ENCODE assay signal across 24 cellular contexts in genomic region chr1:200368556-200368955, GRCh38. TPM values are rescaled to one million over a fixed set of nuclear protein-coding genes. Genes with fewer than 3 reads are reported as not detected.
A peak's percentile ranks its signal among the peaks of the same experiment; 100 is the strongest.
DNase-seq lines count a peak whose midpoint lies in the region; ATAC-seq and TF ChIP-seq lines count a peak whose summit lies in the region.
"Had no signal": no experiment of that assay in that cellular context is flagged by ENCODE, and none has a peak within 500 bp of the region (broad histone marks: within the 10 kb centered on the region; RNA-seq: fewer than 3 reads in every experiment).

No MANE protein-coding gene starts in this region.

- CTCF ChIA-PET in SK-N-SH (lab: Yijun Ruan, JAX), result interaction anchor here (1.3 to 2.1 kb wide), 2 partner anchors 120 to 142 kb away, joined by 4 to 5 read pairs; no protein-coding TSS in a partner anchor

- no peak for TF ChIP-seq EP300 in SK-N-SH (IDR thresholded peaks at IDR 0.05; ENCODE audit: borderline replicate concordance in 1 of 2, low read depth in 1 of 2, low read length in 1 of 2)

- H3K27ac ChIP-seq in SK-N-SH (ENCODE audit: low read depth in 2 of 2, low read length in 1 of 2) (peak overlapping the region; percentile 50 to 83; a peak in 3 of 4 replicates), layer of hippocampus (ENCODE audit: low read depth, low read length) (peak overlapping the region; percentile 43), spleen (peak overlapping the region in 5 of 8 donors; percentile 2 to 80 (median 52)), psoas muscle (no peak overlapping the region), GM23338 (ENCODE audit: low read depth) (no peak overlapping the region)
- H3K27ac ChIP-seq: 22Rv1 had no signal

- H3K27me3 ChIP-seq in SK-N-SH (ENCODE audit: insufficient read depth), result no peaks in the 10 kb centered on the region
- H3K27me3 ChIP-seq in layer of hippocampus (ENCODE audit: control insufficient read depth, insufficient read depth, low read length), result no peaks in the 10 kb centered on the region
- H3K27me3 ChIP-seq in spleen (replicated peaks in 1 of 7), result no peaks in the 10 kb centered on the region
- no peaks in the 10 kb centered on the region for H3K27me3 ChIP-seq in psoas muscle (ENCODE audit: insufficient read depth in 3 of 3, low read length in 2 of 3)
- H3K27me3 ChIP-seq in GM23338 (ENCODE audit: insufficient read depth), result no peaks in the 10 kb centered on the region
- H3K27me3 ChIP-seq: body of pancreas, heart right ventricle had no signal

- TF ChIP-seq CTCF in SK-N-SH (IDR thresholded peaks at IDR 0.05), result no peak
- no peak for TF ChIP-seq CTCF in spleen (IDR thresholded peaks at IDR 0.05 in 8 of 11, conservative IDR thresholded peaks at IDR 0.05 in 3 of 11)
- no peak for TF ChIP-seq CTCF in psoas muscle (IDR thresholded peaks at IDR 0.05)
- no peak for TF ChIP-seq CTCF in GM23338 (conservative IDR thresholded peaks at IDR 0.05; ENCODE audit: low read depth in 2 of 2)

- no peak overlapping the region for H2AFZ ChIP-seq in SK-N-SH (ENCODE audit: low read depth)
- H2AFZ ChIP-seq in GM23338, result no peak overlapping the region

- H3K79me2 ChIP-seq in SK-N-SH (ENCODE audit: insufficient read depth) (no peaks in the 10 kb centered on the region), GM23338 (replicated peaks; ENCODE audit: insufficient read depth) (no peaks in the 10 kb centered on the region)

- H4K20me1 ChIP-seq in SK-N-SH (ENCODE audit: insufficient read depth), result no peaks in the 10 kb centered on the region
- H4K20me1 ChIP-seq in GM23338 (replicated peaks; ENCODE audit: insufficient read depth), result no peaks in the 10 kb centered on the region

- no peaks in the 10 kb centered on the region for H3K9me2 ChIP-seq in SK-N-SH
- H3K9me2 ChIP-seq in GM23338 (ENCODE audit: insufficient read depth), result no peaks in the 10 kb centered on the region

- no peaks in the 10 kb centered on the region for H3K9me3 ChIP-seq in SK-N-SH
- no peaks in the 10 kb centered on the region for H3K9me3 ChIP-seq in spleen
- H3K9me3 ChIP-seq in psoas muscle, result no peaks in the 10 kb centered on the region
- H3K9me3 ChIP-seq: body of pancreas, heart right ventricle had no signal

- peaks cover 8% of the 10 kb centered on the region for H3K27me3 Mint-ChIP-seq in GM23338 (ENCODE audit: insufficient read depth, low read depth, poor library complexity)
- H3K27me3 Mint-ChIP-seq: activated naive CD8-positive, alpha-beta T cell treated with anti-CD3 and anti-CD28 coated beads, Interleukin-2, amount 50 U/mL, for 24 hours; CD8-positive, alpha-beta memory T cell; naive B cell; stimulated activated naive CD8-positive, alpha-beta T cell treated with anti-CD3 and anti-CD28 coated beads, Interleukin-15, amount 100 ng/mL, for 72 hours had no signal

- H3K4me1 ChIP-seq in SK-N-SH (ENCODE audit: control insufficient read depth in 1 of 2, insufficient read depth in 2 of 2, low read depth in 1 of 2, low read length in 1 of 2) (peaks cover 2 to 46% of the 10 kb centered on the region in 2 experiments), spleen (peaks cover 0 to 37% (median 4%) of the 10 kb centered on the region in 6 donors), psoas muscle (peaks cover 3% of the 10 kb centered on the region), GM23338 (ENCODE audit: insufficient read depth) (peaks cover 78% of the 10 kb centered on the region)

- H3K27ac Mint-ChIP-seq in GM23338, result no peak overlapping the region
- H3K27ac Mint-ChIP-seq: activated CD4-positive, alpha-beta memory T cell treated with anti-CD3 and anti-CD28 coated beads, Interleukin-2, amount 10 ng/mL, durations not matched to agents 7 days and 5 days; activated naive CD8-positive, alpha-beta T cell treated with anti-CD3 and anti-CD28 coated beads, Interleukin-2, amount 50 U/mL, for 24 hours; CD8-positive, alpha-beta memory T cell; memory B cell; naive B cell; stimulated activated naive CD8-positive, alpha-beta T cell treated with anti-CD3 and anti-CD28 coated beads, Interleukin-15, amount 100 ng/mL, for 72 hours had no signal

- peak; percentile 28 for DNase-seq in DMS53 (lab: John Stamatoyannopoulos, UW)
- no peak for DNase-seq in DMS53 treated with DMSO at 0.1 percent for 48 hours (lab: John Stamatoyannopoulos, UW; ENCODE audit: unreplicated experiment)
- no peak for DNase-seq in SK-N-SH
- DNase-seq in spleen, result no peak
- DNase-seq in NCI-H1694 (lab: John Stamatoyannopoulos, UW), result no peak
- no peak for DNase-seq in psoas muscle
- no peak for DNase-seq in GM23338 (ENCODE audit: low spot score)
- DNase-seq: activated CD4-positive, alpha-beta memory T cell treated with anti-CD3 and anti-CD28 coated beads, Interleukin-2, amount 10 ng/mL, durations not matched to agents 7 days and 5 days; activated CD4-positive, CD25-positive, alpha-beta regulatory T cell treated with anti-CD3 and anti-CD28 coated beads, Interleukin-2, amount 50 U/mL, for 72 hours; activated naive CD8-positive, alpha-beta T cell treated with anti-CD3 and anti-CD28 coated beads, Interleukin-2, amount 50 U/mL, for 24 hours; CD8-positive, alpha-beta memory T cell; effector memory CD4-positive, alpha-beta T cell; heart right ventricle; left cardiac atrium; naive B cell; NCI-H187; NCI-H69; retina; RPMI8226; stimulated activated naive CD8-positive, alpha-beta T cell treated with anti-CD3 and anti-CD28 coated beads, Interleukin-15, amount 100 ng/mL, for 72 hours had no signal

- H3K36me3 ChIP-seq in SK-N-SH (replicated peaks in 1 of 2; ENCODE audit: control insufficient read depth in 1 of 2, insufficient read depth in 2 of 2, low read length in 1 of 2) (no peaks in the 10 kb centered on the region), spleen (peaks cover 0 to 11% (median 0%) of the 10 kb centered on the region in 6 donors), psoas muscle (ENCODE audit: insufficient read depth in 1 of 2, low read depth in 1 of 2) (no peaks in the 10 kb centered on the region), GM23338 (ENCODE audit: insufficient read depth) (no peaks in the 10 kb centered on the region)
- H3K36me3 ChIP-seq: heart right ventricle had no signal

- peaks cover 74% of the 10 kb centered on the region for H3K4me1 Mint-ChIP-seq in GM23338
- H3K4me1 Mint-ChIP-seq: activated CD4-positive, alpha-beta memory T cell treated with anti-CD3 and anti-CD28 coated beads, Interleukin-2, amount 10 ng/mL, durations not matched to agents 7 days and 5 days; CD8-positive, alpha-beta memory T cell; stimulated activated naive CD8-positive, alpha-beta T cell treated with anti-CD3 and anti-CD28 coated beads, Interleukin-15, amount 100 ng/mL, for 72 hours had no signal

- H3K36me3 Mint-ChIP-seq in GM23338 (ENCODE audit: low read depth), result peaks cover 41% of the 10 kb centered on the region

- H3K4me2 ChIP-seq in SK-N-SH, result peak overlapping the region; percentile 58; the same call in 1 of the 2 replicates
- no peak overlapping the region for H3K4me2 ChIP-seq in GM23338

- TF ChIP-seq RAD21 in SK-N-SH (IDR thresholded peaks at IDR 0.05; ENCODE audit: low read length), result no peak

- H3K4me3 ChIP-seq in SK-N-SH (ENCODE audit: low read depth in 2 of 2, low read length in 1 of 2), result no peak overlapping the region
- H3K4me3 ChIP-seq in spleen, result no peak overlapping the region
- no peak overlapping the region for H3K4me3 ChIP-seq in psoas muscle
- H3K4me3 ChIP-seq in GM23338, result no peak overlapping the region
- H3K4me3 ChIP-seq: body of pancreas, heart right ventricle had no signal

- intact Hi-C loops in spleen (cut with DNase I; ENCODE audit: low total_unique reads), result no loop called here
- intact Hi-C loops in psoas muscle (cut with DNase I), result no loop called here

- 88% methylated on average over 6 of the region's 6 CpGs for WGBS in SK-N-SH (ENCODE audit: low lambda C conversion rate)
- 58 to 88% (median 75%) methylated on average over 6 of the region's 6 CpGs for WGBS in spleen, 5 donors
- 89 to 94% (median 93%) methylated on average over 6 of the region's 6 CpGs for WGBS in psoas muscle, 3 donors

- H3K4me3 Mint-ChIP-seq in GM23338, result no peak overlapping the region
- H3K4me3 Mint-ChIP-seq: activated CD4-positive, alpha-beta memory T cell treated with anti-CD3 and anti-CD28 coated beads, Interleukin-2, amount 10 ng/mL, durations not matched to agents 7 days and 5 days; activated naive CD8-positive, alpha-beta T cell treated with anti-CD3 and anti-CD28 coated beads, Interleukin-2, amount 50 U/mL, for 24 hours; CD8-positive, alpha-beta memory T cell; memory B cell; naive B cell; stimulated activated naive CD8-positive, alpha-beta T cell treated with anti-CD3 and anti-CD28 coated beads, Interleukin-15, amount 100 ng/mL, for 72 hours had no signal

- ATAC-seq in psoas muscle (no peak), GM23338 (no peak)
- ATAC-seq: activated naive CD8-positive, alpha-beta T cell treated with anti-CD3 and anti-CD28 coated beads, Interleukin-2, amount 50 U/mL, for 24 hours; body of pancreas; stimulated activated naive CD8-positive, alpha-beta T cell treated with anti-CD3 and anti-CD28 coated beads, Interleukin-15, amount 100 ng/mL, for 72 hours had no signal

- peaks cover 22% of the 10 kb centered on the region for H3F3A ChIP-seq in SK-N-SH (replicated peaks; ENCODE audit: insufficient read depth)
- peaks cover 3% of the 10 kb centered on the region; the same call in 1 of the 2 replicates for H3F3A ChIP-seq in GM23338 (replicated peaks; ENCODE audit: low read depth)

- TF ChIP-seq POLR2A in spleen (IDR thresholded peaks at IDR 0.05), result no peak

- H3K9me3 Mint-ChIP-seq in GM23338, result no peaks in the 10 kb centered on the region
- H3K9me3 Mint-ChIP-seq: activated CD4-positive, alpha-beta memory T cell treated with anti-CD3 and anti-CD28 coated beads, Interleukin-2, amount 10 ng/mL, durations not matched to agents 7 days and 5 days; activated naive CD8-positive, alpha-beta T cell treated with anti-CD3 and anti-CD28 coated beads, Interleukin-2, amount 50 U/mL, for 24 hours; CD8-positive, alpha-beta memory T cell; memory B cell; naive B cell; stimulated activated naive CD8-positive, alpha-beta T cell treated with anti-CD3 and anti-CD28 coated beads, Interleukin-15, amount 100 ng/mL, for 72 hours had no signal

- H3K9ac ChIP-seq in SK-N-SH, result peak overlapping the region; percentile 46; the same call in 1 of the 2 replicates

- POLR2A ChIA-PET in SK-N-SH (lab: Yijun Ruan, JAX), result no interaction called here

TF ChIP-seq in SK-N-SH, 30 proteins besides CTCF, POLR2A, EP300 and RAD21 (continues in another document):
- TF ChIP-seq SIN3A (IDR thresholded peaks at IDR 0.05; ENCODE audit: borderline replicate concordance, low read depth, low read length) (no peak), MEF2A (IDR thresholded peaks at IDR 0.05; ENCODE audit: borderline replicate concordance, low read depth) (no peak)

TF ChIP-seq in GM23338, 12 proteins besides CTCF, POLR2A, EP300 and RAD21:
- TF ChIP-seq NANOG (IDR thresholded peaks at IDR 0.05; ENCODE audit: borderline replicate concordance), result no peak

RNA-seq across cellular contexts. Expression of gene ZNF281, which starts 41.3 kb away (rescaled TPM):
- 3.0 and 3.8 TPM in 2 replicates for polyA plus RNA-seq in SK-N-SH (2012; rRNA removed)
- 3.8 and 4.3 TPM in 2 replicates for polyA plus RNA-seq in SK-N-SH (2012; cell fraction: cytosol; rRNA removed)
- 2.4 and 5.1 TPM in 2 replicates for polyA plus RNA-seq in SK-N-SH (2012; cell fraction: nucleus; rRNA removed)
- 10 to 100 TPM; 20.0 to 34.8 (median 23.1) TPM for total RNA-seq in spleen
- 1 to 10 TPM; 4.4 to 6.3 (median 5.2) TPM for polyA plus RNA-seq in spleen
- total RNA-seq in psoas muscle, result 10 to 100 TPM; 10.4 to 14.0 (median 12.9) TPM
- polyA plus RNA-seq in psoas muscle, result 1 to 10 TPM; 4.1 to 8.2 (median 4.7) TPM
- total RNA-seq in GM23338 (2014; rRNA removed; shearing (Covaris generic)), result 79.3 and 81.2 TPM in 2 replicates
- polyA plus RNA-seq in GM23338 (2016; fragmentation: Nextera tagmentation; extraction: Ambion mirVana), result 51.5 and 62.1 TPM in 2 replicates

Comparison
In these comparisons a context has a peak if more than half of its experiments do, and no peak if none do; other contexts are left out.
1. H3K27ac ChIP-seq: peak in SK-N-SH (2 of 2), layer of hippocampus (single experiment) and spleen (5 of 8); none in psoas muscle (single experiment) and GM23338 (single experiment).